Comparison of ENCODE assay signal across 17 cellular contexts in the genomic region with DNA sequence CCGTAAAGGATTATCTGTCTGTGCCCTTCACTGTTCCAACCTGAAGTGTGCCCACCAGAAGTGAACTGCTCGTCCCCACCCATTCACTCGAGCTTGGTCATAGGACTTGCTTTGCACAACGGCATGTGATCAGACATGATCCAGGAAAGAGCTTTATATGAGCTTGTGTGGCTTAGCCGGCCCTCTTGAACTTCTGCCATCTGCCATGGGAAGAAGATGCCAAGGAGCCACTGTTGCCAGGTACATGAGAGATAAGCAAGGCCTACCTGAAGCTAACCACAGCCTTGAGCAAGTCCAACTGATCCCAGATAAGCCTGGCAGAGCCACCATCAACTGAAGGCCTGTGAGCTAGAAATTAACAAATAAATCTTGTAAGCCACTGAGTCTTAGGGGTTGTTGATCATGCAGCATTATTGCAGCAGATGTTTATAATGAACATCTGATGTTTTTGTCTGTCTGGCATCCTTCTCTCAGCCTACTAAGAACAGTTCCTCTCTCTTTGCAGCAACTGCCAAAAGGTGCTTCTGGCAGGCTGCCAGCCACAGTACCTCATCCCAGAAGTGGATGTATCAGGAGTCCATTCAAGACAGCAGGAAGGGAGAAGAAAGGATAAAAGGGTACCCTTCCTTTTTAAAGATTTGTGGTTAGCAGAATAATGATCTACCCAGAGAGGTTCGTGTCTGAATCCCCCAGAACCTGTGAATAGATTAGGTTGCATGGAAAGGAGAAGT. TPM values are rescaled to one million over a fixed set of nuclear protein-coding genes. Genes with fewer than 3 reads are reported as not detected.
DNase-seq lines count a peak whose midpoint lies in the region; ATAC-seq and TF ChIP-seq lines count a peak whose summit lies in the region.
"Had no signal": no experiment of that assay in that cellular context is flagged by ENCODE, and none has a peak within 500 bp of the region (broad histone marks: within the 10 kb centered on the region; RNA-seq: fewer than 3 reads in every experiment).

No MANE protein-coding gene starts in this region.

- POLR2A ChIA-PET in HEK293T (lab: Yijun Ruan, JAX) = interaction anchor here (1.4 kb wide), 1 partner anchor 17 kb away, joined by 5 read pairs; the partner anchor contains the start of genes C2orf76 and DBI

- peaks cover 6% of the 10 kb centered on the region for H3K4me1 Mint-ChIP-seq in activated naive CD8-positive, alpha-beta T cell treated with anti-CD3 and anti-CD28 coated beads for 36 hours

- H3K4me3 Mint-ChIP-seq in activated naive CD8-positive, alpha-beta T cell treated with anti-CD3 and anti-CD28 coated beads for 36 hours = no peak overlapping the region
- H3K4me3 Mint-ChIP-seq: naive thymus-derived CD4-positive, alpha-beta T cell; T-helper 17 cell had no signal

- TF ChIP-seq CTCF in C4-2B (conservative IDR thresholded peaks at IDR 0.05) = no peak
- TF ChIP-seq CTCF in fibroblast of mammary gland (conservative IDR thresholded peaks at IDR 0.05; ENCODE audit: control insufficient read depth, insufficient read depth, low read depth, low read length) = no peak

- no peak for ATAC-seq in GM18861 (IDR thresholded peaks at IDR 0.05; ENCODE audit: unreplicated experiment)
- ATAC-seq: heart right ventricle; naive thymus-derived CD4-positive, alpha-beta T cell; T-helper 17 cell had no signal

- no peak overlapping the region for H3K4me3 ChIP-seq in fibroblast of mammary gland (ENCODE audit: control insufficient read depth, low read depth, low read length)
- H3K4me3 ChIP-seq: heart right ventricle, tibial nerve had no signal

- H3K9me3 Mint-ChIP-seq in activated naive CD8-positive, alpha-beta T cell treated with anti-CD3 and anti-CD28 coated beads for 36 hours = no peaks in the 10 kb centered on the region

- no peaks in the 10 kb centered on the region for H3K36me3 Mint-ChIP-seq in activated naive CD8-positive, alpha-beta T cell treated with anti-CD3 and anti-CD28 coated beads for 36 hours

- H3K27ac ChIP-seq in C4-2B = peak overlapping the region; percentile 70
- H3K27ac ChIP-seq: heart right ventricle, tibial nerve had no signal

- H3K27ac Mint-ChIP-seq in activated naive CD8-positive, alpha-beta T cell treated with anti-CD3 and anti-CD28 coated beads for 36 hours = no peak overlapping the region
- H3K27ac Mint-ChIP-seq: naive thymus-derived CD4-positive, alpha-beta T cell; T-helper 17 cell had no signal

- peak; percentile 84 for DNase-seq in G401 (ENCODE audit: low spot score)
- DNase-seq in NCI-H524 treated with DMSO at 0.1 percent for 48 hours (lab: John Stamatoyannopoulos, UW) = peak; percentile 94
- DNase-seq in fibroblast of mammary gland (ENCODE audit: low read depth) = peak; percentile 18
- DNase-seq in NCI-H1436 (lab: John Stamatoyannopoulos, UW) = no peak
- no peak for DNase-seq in activated naive CD8-positive, alpha-beta T cell treated with anti-CD3 and anti-CD28 coated beads for 36 hours
- no peak for DNase-seq in HEK293T (ENCODE audit: extremely low spot score)
- DNase-seq: activated CD4-positive, alpha-beta T cell treated with anti-CD3 and anti-CD28 coated beads for 4 hours; activated T-cell treated with anti-CD3 and anti-CD28 coated beads, Interleukin-2, amount 50 U/mL, for 1 hour; heart right ventricle; naive thymus-derived CD4-positive, alpha-beta T cell; NCI-H526; stimulated activated CD4-positive, alpha-beta T cell treated with anti-CD3 and anti-CD28 coated beads, Interleukin-1b, Interleukin-23, amount 100 ng/mL, for 48 hours; T-helper 17 cell had no signal

- CTCF ChIA-PET in HEK293T (lab: Yijun Ruan, JAX) = no interaction called here

- H3K27me3 Mint-ChIP-seq in activated naive CD8-positive, alpha-beta T cell treated with anti-CD3 and anti-CD28 coated beads for 36 hours = no peaks in the 10 kb centered on the region

- in situ Hi-C loops in G401 (cut with HindIII; ENCODE audit: low sequenced_read_pairs) = no loop called here

TF ChIP-seq in HEK293T, 16 proteins besides CTCF, POLR2A, EP300 and RAD21:
- no peak for TF ChIP-seq TARDBP (IDR thresholded peaks at IDR 0.05)
- no peak for TF ChIP-seq ARNT (IDR thresholded peaks at IDR 0.05)
- no peak for TF ChIP-seq FOXM1 (IDR thresholded peaks at IDR 0.05; ENCODE audit: borderline replicate concordance)
- TF ChIP-seq LEF1 (IDR thresholded peaks at IDR 0.05; ENCODE audit: borderline replicate concordance) = no peak
- TF ChIP-seq ZNF384 (IDR thresholded peaks at IDR 0.05) = no peak
- no peak for TF ChIP-seq SP1 (IDR thresholded peaks at IDR 0.05)
- TF ChIP-seq SUZ12 (IDR thresholded peaks at IDR 0.05) = no peak
- TF ChIP-seq NFRKB (IDR thresholded peaks at IDR 0.05) = no peak
- no peak for TF ChIP-seq FOXA1 (IDR thresholded peaks at IDR 0.05)
- TF ChIP-seq BHLHE40 (IDR thresholded peaks at IDR 0.05; ENCODE audit: borderline replicate concordance) = no peak
- TF ChIP-seq FOXK2 (IDR thresholded peaks at IDR 0.05) = no peak
- no peak for TF ChIP-seq HDGF (IDR thresholded peaks at IDR 0.05; ENCODE audit: borderline replicate concordance)
- TF ChIP-seq L3MBTL2 (conservative IDR thresholded peaks at IDR 0.05) = no peak
- TF ChIP-seq CTBP1 (IDR thresholded peaks at IDR 0.05; ENCODE audit: borderline replicate concordance) = no peak
- no peak for TF ChIP-seq PKNOX1 (IDR thresholded peaks at IDR 0.05)
- no peak for TF ChIP-seq ELF4 (IDR thresholded peaks at IDR 0.05)

RNA-seq across cellular contexts. Expression of gene DBI, which starts 16.8 kb away (rescaled TPM):
- 73.3 and 104 TPM in 2 replicates for total RNA-seq in G401 (2014; rRNA removed; shearing (Covaris generic))
- total RNA-seq in activated naive CD8-positive, alpha-beta T cell treated with anti-CD3 and anti-CD28 coated beads for 36 hours = 100 to 1,000 TPM; 162 to 182 TPM

RNA-seq across cellular contexts. Expression of gene C2orf76, which starts 16.9 kb away (rescaled TPM):
- total RNA-seq in G401 (2014; rRNA removed; shearing (Covaris generic)) = 18.6 and 20.9 TPM in 2 replicates
- 10 to 100 TPM; 12.3 to 15.6 TPM for total RNA-seq in activated naive CD8-positive, alpha-beta T cell treated with anti-CD3 and anti-CD28 coated beads for 36 hours

RNA-seq across cellular contexts. Expression of gene TMEM37, which starts 48.1 kb away (rescaled TPM):
- total RNA-seq in G401 (2014; rRNA removed; shearing (Covaris generic)) = 0.37 and 3.1 TPM in 2 replicates
- not detected for total RNA-seq in activated naive CD8-positive, alpha-beta T cell treated with anti-CD3 and anti-CD28 coated beads for 36 hours
- total RNA-seq: LHCN-M2, T-helper 17 cell had no signal

Comparison
In these comparisons a context has a peak if more than half of its experiments do, and no peak if none do; other contexts are left out.
1. DNase-seq: peak in G401 (single experiment), NCI-H524 treated with DMSO at 0.1 percent for 48 hours (single experiment) and fibroblast of mammary gland (single experiment); none in NCI-H1436 (single experiment), activated naive CD8-positive, alpha-beta T cell treated with anti-CD3 and anti-CD28 coated beads for 36 hours (single experiment) and HEK293T (single experiment).